12 cellular contexts compared by ENCODE assay signal in genomic region chr15:80778621-80778963, GRCh38. TPM values are rescaled to one million over a fixed set of nuclear protein-coding genes. Genes with fewer than 3 reads are reported as not detected.
A peak's percentile ranks its signal among the peaks of the same experiment; 100 is the strongest.
DNase-seq lines count a peak whose midpoint lies in the region; ATAC-seq, FAIRE-seq and TF ChIP-seq lines count a peak whose summit lies in the region.
"Had no signal": no experiment of that assay in that cellular context is flagged by ENCODE, and none has a peak within 500 bp of the region (broad histone marks: within the 10 kb centered on the region; RNA-seq: fewer than 3 reads in every experiment).

No MANE protein-coding gene starts in this region.

- DNase-seq in AG04449 (ENCODE audit: low read depth, low spot score) (no peak), MM.1S (no peak), epithelial cell of prostate (ENCODE audit: low read depth, low spot score) (no peak), pancreas (no peak), Peyer's patch (no peak), sciatic nerve (ENCODE audit: low spot score) (no peak)
- DNase-seq: activated CD4-positive, alpha-beta T cell treated with anti-CD3 and anti-CD28 coated beads for 1 hour; SIG-M5 had no signal

- no peaks in the 10 kb centered on the region for H4K20me1 ChIP-seq in MM.1S (ENCODE audit: insufficient read depth, low read length)

- POLR2A ChIA-PET in AG04449 (lab: Yijun Ruan, JAX): interaction anchor here (0.6 to 2.7 kb wide), 12 partner anchors 10 to 535 kb away, joined by 3 to 16 read pairs (median 8); partner anchors contain the start of gene ABHD17C

- H3K9ac ChIP-seq in MM.1S (ENCODE audit: low read length): no peak overlapping the region

- no peak for ATAC-seq in pancreas
- ATAC-seq in HG02938 (IDR thresholded peaks at IDR 0.05; ENCODE audit: unreplicated experiment): no peak
- ATAC-seq in GM21737 (IDR thresholded peaks at IDR 0.05; ENCODE audit: unreplicated experiment): no peak
- no peak for ATAC-seq in sciatic nerve

- H3K4me3 ChIP-seq in AG04449 (ENCODE audit: low read depth, low read length): peak overlapping the region; percentile 76
- H3K4me3 ChIP-seq in MM.1S (ENCODE audit: low read length): peak overlapping the region; percentile 57
- peak overlapping the region in 3 of 4 donors; percentile 23 to 53 (median 38) for H3K4me3 ChIP-seq in pancreas
- H3K4me3 ChIP-seq in Peyer's patch: peak overlapping the region in 1 of 4 donors; percentile 55

- no peaks in the 10 kb centered on the region for H3K79me2 ChIP-seq in MM.1S (ENCODE audit: low read length)

- H3K9me3 ChIP-seq in MM.1S (replicated peaks; ENCODE audit: insufficient read depth, low read length) (no peaks in the 10 kb centered on the region), pancreas (no peaks in the 10 kb centered on the region), Peyer's patch (no peaks in the 10 kb centered on the region)
- H3K9me3 ChIP-seq: HAP-1 had no signal

- no peak overlapping the region for H3K27ac ChIP-seq in MM.1S (ENCODE audit: low read length)
- H3K27ac ChIP-seq in epithelial cell of prostate: peak overlapping the region; percentile 84
- H3K27ac ChIP-seq in pancreas: no peak overlapping the region
- no peak overlapping the region for H3K27ac ChIP-seq in Peyer's patch

- CTCF ChIA-PET in AG04449 (lab: Yijun Ruan, JAX): interaction anchor here (0.8 to 6.9 kb wide), 31 partner anchors 7 to 856 kb away, joined by 3 to 285 read pairs (median 9); partner anchors contain the start of gene ABHD17C

- H3K36me3 ChIP-seq in MM.1S (replicated peaks; ENCODE audit: insufficient read depth, low read length) (no peaks in the 10 kb centered on the region), pancreas (no peaks in the 10 kb centered on the region), Peyer's patch (no peaks in the 10 kb centered on the region)
- H3K36me3 ChIP-seq: HAP-1 had no signal

- FAIRE-seq in pancreas (lab: Jason Lieb, UNC): no peak
- FAIRE-seq: urothelium cell line had no signal

- TF ChIP-seq POLR2A in Peyer's patch (IDR thresholded peaks at IDR 0.05): no peak

- intact Hi-C loops in pancreas (cut with DNase I): loop anchor here in 2 of 3 donors (5.0 kb wide), 3 partner anchors 206 to 326 kb away; no protein-coding TSS in a partner anchor
- intact Hi-C loops in sciatic nerve (cut with DNase I): no loop called here

- H3F3A ChIP-seq in MM.1S (ENCODE audit: insufficient read depth, low read length): no peaks in the 10 kb centered on the region

- peak overlapping the region; percentile 92 for H3K4me2 ChIP-seq in MM.1S (ENCODE audit: low read depth, low read length)

- H2AFZ ChIP-seq in MM.1S (ENCODE audit: low read length): 0 out of 2 replicates have a peak overlapping the region, but pooled peaks have one; percentile 22

- H3K27me3 ChIP-seq in MM.1S (replicated peaks; ENCODE audit: insufficient read depth, low read length): peaks cover 20% of the 10 kb centered on the region
- peaks cover 0 to 25% (median 5%) of the 10 kb centered on the region in 4 donors for H3K27me3 ChIP-seq in pancreas
- H3K27me3 ChIP-seq in Peyer's patch: peaks cover 0 to 6% of the 10 kb centered on the region in 2 donors

- H3K4me1 ChIP-seq in MM.1S (ENCODE audit: low read length) (no peaks in the 10 kb centered on the region), pancreas (peaks cover 0 to 9% (median 6%) of the 10 kb centered on the region in 3 donors), Peyer's patch (peaks cover 0 to 30% (median 6%) of the 10 kb centered on the region in 4 donors)

- WGBS in pancreas, 2 donors: 18 to 19% methylated on average over 7 of the region's 7 CpGs

- no peaks in the 10 kb centered on the region for H3K9me2 ChIP-seq in MM.1S (replicated peaks; ENCODE audit: insufficient read depth, low read length)

- TF ChIP-seq CTCF in AG04449 (IDR thresholded peaks at IDR 0.05; ENCODE audit: insufficient read depth, low read length, missing control alignments) (no peak), MM.1S (IDR thresholded peaks at IDR 0.05; ENCODE audit: low read length) (no peak), pancreas (IDR thresholded peaks at IDR 0.05) (no peak), Peyer's patch (IDR thresholded peaks at IDR 0.05) (no peak)

RNA-seq across cellular contexts. Expression of gene CEMIP, which starts 0.6 kb away (rescaled TPM):
- total RNA-seq in pancreas: under 1 TPM in 5 of 6 donors, not detected in 1; 0.09 to 0.41 (median 0.23) TPM
- polyA plus RNA-seq in pancreas: under 1 TPM; 0.07 to 0.11 TPM
- total RNA-seq in Peyer's patch: under 1 TPM in 3 of 4 donors, not detected in 1; 0.27 to 0.83 (median 0.57) TPM
- total RNA-seq in sciatic nerve: 9.9 TPM
